27 cellular contexts compared by ENCODE assay signal in the genomic region with DNA sequence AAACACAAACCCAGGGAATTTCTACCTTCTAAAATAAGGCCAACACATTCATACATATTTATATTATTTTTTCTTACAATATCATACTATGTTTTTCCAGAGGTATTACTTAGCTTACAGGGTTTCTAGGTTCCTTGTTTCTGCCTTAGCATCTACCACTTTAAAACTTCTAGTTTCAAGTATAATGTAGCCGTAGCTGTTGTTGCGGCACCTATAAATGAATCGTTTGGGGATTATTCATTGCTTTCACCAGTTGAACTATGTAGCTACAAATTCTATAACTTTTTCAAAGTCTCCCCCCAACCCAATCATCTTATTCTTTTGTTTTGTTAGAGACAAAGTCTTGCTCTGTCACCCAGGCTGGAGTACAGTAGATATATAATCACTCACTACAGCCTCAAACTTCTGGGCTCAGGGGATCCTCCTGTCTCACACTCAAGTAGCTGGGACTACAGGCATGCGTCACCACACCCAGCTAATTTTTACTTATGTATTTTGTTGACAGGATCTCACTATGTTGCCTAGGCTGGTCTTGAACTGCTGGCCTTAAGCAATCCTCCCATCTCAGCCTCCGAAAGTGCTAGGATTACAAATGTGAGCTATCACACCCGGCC. TPM values are rescaled to one million over a fixed set of nuclear protein-coding genes. Genes with fewer than 3 reads are reported as not detected.
DNase-seq lines count a peak whose midpoint lies in the region; ATAC-seq and TF ChIP-seq lines count a peak whose summit lies in the region.
"Had no signal": no experiment of that assay in that cellular context is flagged by ENCODE, and none has a peak within 500 bp of the region (broad histone marks: within the 10 kb centered on the region; RNA-seq: fewer than 3 reads in every experiment).

No MANE protein-coding gene starts in this region.

- ATAC-seq in stimulated activated naive CD8-positive, alpha-beta T cell treated with anti-CD3 and anti-CD28 coated beads, Interleukin-15, Interleukin-2, amounts not matched to agents 100 U/mL and 50 U/mL, for 24 hours = no peak
- ATAC-seq in GM19328 (IDR thresholded peaks at IDR 0.05; ENCODE audit: unreplicated experiment) (no peak), HG03520 (IDR thresholded peaks at IDR 0.05; ENCODE audit: unreplicated experiment) (no peak)
- ATAC-seq in activated naive CD4-positive, alpha-beta T cell treated with anti-CD3 and anti-CD28 coated beads, Interleukin-2, amount 50 U/mL, for 72 hours = no peak
- ATAC-seq: activated T-helper 17 cell treated with anti-CD3 and anti-CD28 coated beads, Interleukin-2, amount 50 U/mL, for 72 hours; effector memory CD8-positive, alpha-beta T cell; GM23338; PC-3 had no signal

- no peak for TF ChIP-seq CTCF in NB4 (IDR thresholded peaks at IDR 0.05; ENCODE audit: low read depth, low read length)

- peaks cover 80% of the 10 kb centered on the region for H3K4me1 Mint-ChIP-seq in stimulated activated naive CD8-positive, alpha-beta T cell treated with anti-CD3 and anti-CD28 coated beads, Interleukin-15, Interleukin-2, amounts not matched to agents 100 ng/mL and 50 ng/mL, for 24 hours (ENCODE audit: low read depth)
- peaks cover 62% of the 10 kb centered on the region for H3K4me1 Mint-ChIP-seq in dendritic cell treated with granulocyte-macrophage colony-stimulating factor and Interleukin-4, amounts not matched to agents 40 ng/mL and 50 ng/mL, for 4 days (ENCODE audit: low read depth)

- H3K4me3 Mint-ChIP-seq in stimulated activated naive CD8-positive, alpha-beta T cell treated with anti-CD3 and anti-CD28 coated beads, Interleukin-15, Interleukin-2, amounts not matched to agents 100 ng/mL and 50 ng/mL, for 24 hours = no peak overlapping the region
- no peak overlapping the region for H3K4me3 Mint-ChIP-seq in dendritic cell treated with granulocyte-macrophage colony-stimulating factor and Interleukin-4, amounts not matched to agents 40 ng/mL and 50 ng/mL, for 4 days
- H3K4me3 Mint-ChIP-seq: activated naive CD4-positive, alpha-beta T cell treated with anti-CD3 and anti-CD28 coated beads, Interleukin-2, amount 50 U/mL, for 24 hours; effector memory CD8-positive, alpha-beta T cell; GM23338 had no signal

- H3K27ac Mint-ChIP-seq in stimulated activated naive CD8-positive, alpha-beta T cell treated with anti-CD3 and anti-CD28 coated beads, Interleukin-15, Interleukin-2, amounts not matched to agents 100 ng/mL and 50 ng/mL, for 24 hours = peak overlapping the region; percentile 80
- peak overlapping the region; percentile 72 for H3K27ac Mint-ChIP-seq in dendritic cell treated with granulocyte-macrophage colony-stimulating factor and Interleukin-4, amounts not matched to agents 40 ng/mL and 50 ng/mL, for 4 days
- H3K27ac Mint-ChIP-seq in activated naive CD4-positive, alpha-beta T cell treated with anti-CD3 and anti-CD28 coated beads, Interleukin-2, amount 50 U/mL, for 72 hours = no peak overlapping the region
- H3K27ac Mint-ChIP-seq: activated T-helper 17 cell treated with anti-CD3 and anti-CD28 coated beads, Interleukin-2, amount 50 U/mL, for 72 hours; B cell; effector memory CD8-positive, alpha-beta T cell; GM23338; progenitor cell of endocrine pancreas had no signal

- H3K36me3 Mint-ChIP-seq in stimulated activated naive CD8-positive, alpha-beta T cell treated with anti-CD3 and anti-CD28 coated beads, Interleukin-15, Interleukin-2, amounts not matched to agents 100 ng/mL and 50 ng/mL, for 24 hours (ENCODE audit: low read depth) = peaks cover 17% of the 10 kb centered on the region
- H3K36me3 Mint-ChIP-seq in dendritic cell treated with granulocyte-macrophage colony-stimulating factor and Interleukin-4, amounts not matched to agents 40 ng/mL and 50 ng/mL, for 4 days (ENCODE audit: low read depth) = no peaks in the 10 kb centered on the region
- H3K36me3 Mint-ChIP-seq in activated naive CD4-positive, alpha-beta T cell treated with anti-CD3 and anti-CD28 coated beads, Interleukin-2, amount 50 U/mL, for 72 hours = peaks cover 22 to 35% of the 10 kb centered on the region in 2 donors

- H3K9me3 Mint-ChIP-seq in stimulated activated naive CD8-positive, alpha-beta T cell treated with anti-CD3 and anti-CD28 coated beads, Interleukin-15, Interleukin-2, amounts not matched to agents 100 ng/mL and 50 ng/mL, for 24 hours = peaks cover 17% of the 10 kb centered on the region
- peaks cover 9% of the 10 kb centered on the region for H3K9me3 Mint-ChIP-seq in dendritic cell treated with granulocyte-macrophage colony-stimulating factor and Interleukin-4, amounts not matched to agents 40 ng/mL and 50 ng/mL, for 4 days
- peaks cover 12 to 35% of the 10 kb centered on the region in 2 donors for H3K9me3 Mint-ChIP-seq in activated naive CD4-positive, alpha-beta T cell treated with anti-CD3 and anti-CD28 coated beads, Interleukin-2, amount 50 U/mL, for 72 hours
- H3K9me3 Mint-ChIP-seq: effector memory CD8-positive, alpha-beta T cell had no signal

- no peak for TF ChIP-seq POLR2A in NB4 (IDR thresholded peaks at IDR 0.05; ENCODE audit: extremely low read depth, insufficient read length)

- H3K4me3 ChIP-seq in NB4 (ENCODE audit: low read depth, low read length) = no peak overlapping the region
- H3K4me3 ChIP-seq: coronary artery, GM23338, right lobe of liver had no signal

- no peak for DNase-seq in stimulated activated naive CD8-positive, alpha-beta T cell treated with anti-CD3 and anti-CD28 coated beads, Interleukin-15, Interleukin-2, amounts not matched to agents 100 U/mL and 50 U/mL, for 24 hours
- DNase-seq in NB4 (ENCODE audit: low read depth) = peak; percentile 44
- DNase-seq in COR-L47 (lab: John Stamatoyannopoulos, UW) = no peak
- DNase-seq in activated naive CD4-positive, alpha-beta T cell treated with anti-CD3 and anti-CD28 coated beads, Interleukin-2, amount 50 U/mL, for 72 hours (ENCODE audit: low spot score in 2 of 2) = no peak
- DNase-seq: ACHN; activated CD4-positive, alpha-beta T cell treated with anti-CD3 and anti-CD28 coated beads for 1 hour; effector memory CD8-positive, alpha-beta T cell; glutamatergic neuron; IMR-90; NCI-H1092; NCI-H1694 treated with DMSO at 0.1 percent for 48 hours; NCI-H446 treated with DMSO at 0.1 percent for 48 hours; NCI-H82; PC-3; right lobe of liver; T-helper 2 cell; trophoblast cell had no signal

- intact Hi-C loops in dendritic cell treated with granulocyte-macrophage colony-stimulating factor and Interleukin-4, amounts not matched to agents 40 ng/mL and 50 ng/mL, for 4 days (cut with micrococcal nuclease) = no loop called here

- H3K27me3 Mint-ChIP-seq in stimulated activated naive CD8-positive, alpha-beta T cell treated with anti-CD3 and anti-CD28 coated beads, Interleukin-15, Interleukin-2, amounts not matched to agents 100 ng/mL and 50 ng/mL, for 24 hours = no peaks in the 10 kb centered on the region
- no peaks in the 10 kb centered on the region for H3K27me3 Mint-ChIP-seq in dendritic cell treated with granulocyte-macrophage colony-stimulating factor and Interleukin-4, amounts not matched to agents 40 ng/mL and 50 ng/mL, for 4 days
- H3K27me3 Mint-ChIP-seq: activated naive CD4-positive, alpha-beta T cell treated with anti-CD3 and anti-CD28 coated beads, Interleukin-2, amount 50 U/mL, for 24 hours; activated T-helper 17 cell treated with anti-CD3 and anti-CD28 coated beads, Interleukin-2, amount 50 U/mL, for 72 hours; B cell had no signal

RNA-seq across cellular contexts. Expression of gene TNFAIP3, which starts 43.9 kb away (rescaled TPM):
- total RNA-seq in activated naive CD4-positive, alpha-beta T cell treated with anti-CD3 and anti-CD28 coated beads, Interleukin-2, amount 50 U/mL, for 72 hours = 100 to 1,000 TPM; 217 to 268 TPM

Comparison
In these comparisons a context has a peak if more than half of its experiments do, and no peak if none do; other contexts are left out.
1. H3K27ac Mint-ChIP-seq: peak in stimulated activated naive CD8-positive, alpha-beta T cell treated with anti-CD3 and anti-CD28 coated beads, Interleukin-15, Interleukin-2, amounts not matched to agents 100 ng/mL and 50 ng/mL, for 24 hours (single experiment) and dendritic cell treated with granulocyte-macrophage colony-stimulating factor and Interleukin-4, amounts not matched to agents 40 ng/mL and 50 ng/mL, for 4 days (single experiment); none in activated naive CD4-positive, alpha-beta T cell treated with anti-CD3 and anti-CD28 coated beads, Interleukin-2, amount 50 U/mL, for 72 hours (0 of 2).